Comparison of ENCODE assay signal across 21 cellular contexts in the genomic region with DNA sequence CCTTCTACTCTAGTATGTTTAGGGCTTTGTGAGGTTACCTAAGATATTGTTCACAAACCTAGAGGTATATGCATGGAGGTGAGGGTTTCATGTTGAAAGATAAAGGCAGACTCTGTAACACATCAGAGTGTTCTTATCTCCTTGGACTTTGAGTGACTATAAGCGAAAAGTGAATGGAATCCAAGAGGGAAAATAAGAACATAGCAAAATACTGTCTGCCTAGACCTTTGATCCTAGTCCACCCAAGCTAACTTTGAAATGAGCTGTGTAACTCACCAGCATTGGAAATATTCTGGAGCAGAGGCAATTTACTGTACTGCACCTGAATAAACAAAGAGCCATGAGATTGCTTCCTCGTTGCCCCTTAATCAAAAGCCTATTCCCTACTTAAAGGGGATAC.
"Had no signal": no experiment of that assay in that cellular context is flagged by ENCODE, and none has a peak within 500 bp of the region (broad histone marks: within the 10 kb centered on the region; RNA-seq: fewer than 3 reads in every experiment).

No MANE protein-coding gene starts in this region.

- ATAC-seq: K562, Panc1, PC-3 had no signal

- H3K4me3 ChIP-seq: K562 had no signal

- DNase-seq: Kasumi-1; MM.1S; NCI-H1092 treated with DMSO at 0.1 percent for 48 hours; NCI-H1436; NCI-H187; NCI-H2029; NCI-H2081 treated with DMSO at 0.1 percent for 48 hours; NCI-H2171; NCI-H226; NCI-H446; NCI-H510A; NCI-H524 treated with DMSO at 0.1 percent for 48 hours; NCI-H69; NK-92 treated with Interleukin-12 subunit alpha and Interleukin-12 subunit beta, amount 100 ng/mL, for 24 hours; PC-3; SHP77; SK-N-SH had no signal

- H3K9me3 ChIP-seq: SK-N-SH had no signal

- H3K9ac ChIP-seq: KMS-11, SK-N-SH had no signal

- FAIRE-seq: K562 had no signal

- H3K9me2 ChIP-seq: SK-N-SH had no signal

- H3K4me2 ChIP-seq: KMS-11, SK-N-SH had no signal

- H3K27ac ChIP-seq: KMS-11, RWPE1 had no signal
